In the genomic region with DNA sequence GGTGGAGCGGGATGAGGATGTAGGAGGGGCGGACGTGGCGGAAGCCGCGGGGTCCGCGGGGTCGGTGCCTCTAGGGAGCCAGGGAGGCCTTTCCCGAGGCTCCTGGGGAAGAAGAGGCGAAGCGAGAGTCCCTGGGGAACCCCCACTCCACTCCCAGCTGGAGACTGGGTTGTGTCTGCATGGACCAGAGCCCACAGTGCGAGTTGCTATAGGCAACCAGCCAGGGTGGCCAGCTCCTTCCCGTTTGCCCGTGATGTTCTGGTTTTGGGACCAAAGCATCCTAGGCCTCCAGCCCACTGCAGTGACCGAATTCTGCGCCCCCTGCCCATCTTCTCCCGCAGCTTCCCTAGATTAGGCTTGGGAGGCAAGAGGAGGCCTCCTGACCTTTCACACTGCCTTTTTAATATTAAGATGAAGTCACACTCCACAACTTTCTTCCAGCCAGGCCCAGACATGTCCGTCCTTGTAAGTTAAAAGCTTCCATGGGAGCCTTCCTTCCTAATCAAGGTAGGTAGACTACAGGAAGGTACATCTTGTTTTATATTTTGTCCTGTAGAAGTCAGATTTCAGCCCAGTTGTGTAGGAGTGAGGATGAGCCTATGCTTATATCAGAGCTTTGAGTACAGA, we compare ENCODE assay signal across 8 cellular contexts. TPM values are rescaled to one million over a fixed set of nuclear protein-coding genes. Genes with fewer than 3 reads are reported as not detected.
DNase-seq lines count a peak whose midpoint lies in the region; ATAC-seq and TF ChIP-seq lines count a peak whose summit lies in the region.

No MANE protein-coding gene starts in this region.

- H3K36me3 ChIP-seq in effector memory CD4-positive, alpha-beta T cell (ENCODE audit: control insufficient read depth, insufficient read depth, low read length): peaks cover 3% of the 10 kb centered on the region
- no peaks in the 10 kb centered on the region for H3K36me3 ChIP-seq in urinary bladder (ENCODE audit: insufficient read depth)

- no peak for TF ChIP-seq CTCF in RWPE1 (conservative IDR thresholded peaks at IDR 0.05; ENCODE audit: low read depth)

- H3K27me3 ChIP-seq in effector memory CD4-positive, alpha-beta T cell (replicated peaks; ENCODE audit: control insufficient read depth, insufficient read depth, low read length, poor library complexity, severe bottlenecking): no peaks in the 10 kb centered on the region
- no peaks in the 10 kb centered on the region for H3K27me3 ChIP-seq in mononuclear cell (ENCODE audit: insufficient read depth, low read length)

- ATAC-seq in GM18519 (IDR thresholded peaks at IDR 0.05; ENCODE audit: low FRiP score, unreplicated experiment) (peak; percentile 4), HG03135 (IDR thresholded peaks at IDR 0.05; ENCODE audit: unreplicated experiment) (peak; percentile 23)

- CTCF ChIA-PET in RWPE1 (lab: Yijun Ruan, JAX): interaction anchor here (0.7 to 1.8 kb wide), 4 partner anchors 48 to 222 kb away, joined by 3 to 6 read pairs (median 4); no protein-coding TSS in a partner anchor

- 2% methylated on average over 19 of the region's 19 CpGs for WGBS in urinary bladder

- POLR2A ChIA-PET in RWPE1 (lab: Yijun Ruan, JAX; ENCODE audit: low non-redundant PET): interaction anchor here (0.7 kb wide), 1 partner anchor 985 kb away, joined by 3 read pairs; no protein-coding TSS in a partner anchor

- H3K9me3 ChIP-seq in effector memory CD4-positive, alpha-beta T cell (ENCODE audit: control insufficient read depth, low read length): no peaks in the 10 kb centered on the region
- no peaks in the 10 kb centered on the region for H3K9me3 ChIP-seq in mononuclear cell (ENCODE audit: low read depth, low read length)

- DNase-seq in Ammon's horn (ENCODE audit: low spot score) (peak; percentile 71), RWPE1 (ENCODE audit: low spot score) (peak; percentile 30), H4 (ENCODE audit: low spot score) (no peak)
- peak in 1 of 3 donors; percentile 70 for DNase-seq in effector memory CD4-positive, alpha-beta T cell

- peak overlapping the region; percentile 60 for H3K4me3 ChIP-seq in effector memory CD4-positive, alpha-beta T cell (ENCODE audit: insufficient read depth, low read depth, low read length, poor library complexity, severe bottlenecking)
- H3K4me3 ChIP-seq in mononuclear cell (ENCODE audit: low read length) (peak overlapping the region; percentile 76), urinary bladder (ENCODE audit: low read depth, low read length) (peak overlapping the region; percentile 75)

- peaks cover 34% of the 10 kb centered on the region for H3K4me1 ChIP-seq in effector memory CD4-positive, alpha-beta T cell (ENCODE audit: control insufficient read depth, insufficient read depth, low read length, poor library complexity, severe bottlenecking)
- H3K4me1 ChIP-seq in mononuclear cell (ENCODE audit: insufficient read depth, low read length) (peaks cover 41% of the 10 kb centered on the region), urinary bladder (ENCODE audit: insufficient read depth) (no peaks in the 10 kb centered on the region)

- H3K27ac ChIP-seq in RWPE1 (peak overlapping the region; percentile 93), urinary bladder (ENCODE audit: low read depth) (peak overlapping the region; percentile 98)
- peak overlapping the region; percentile 97 for H3K27ac ChIP-seq in effector memory CD4-positive, alpha-beta T cell (ENCODE audit: insufficient read depth, low read length, poor library complexity, severe bottlenecking)

RNA-seq across cellular contexts. Expression of a gene that starts 0.5 kb away (rescaled TPM):
- total RNA-seq in mononuclear cell (58.6 TPM), urinary bladder (45.8 TPM)
- 54.1 TPM for polyA plus RNA-seq in urinary bladder
- total RNA-seq in H4 (2014; rRNA removed; shearing (Covaris generic)): 180 and 190 TPM in 2 replicates

RNA-seq across cellular contexts. Expression of a gene that starts 42.6 kb away (rescaled TPM):
- total RNA-seq in mononuclear cell: 35.9 TPM
- total RNA-seq in urinary bladder: 0.74 TPM
- polyA plus RNA-seq in urinary bladder: 0.41 TPM
- 1.2 and 2.7 TPM in 2 replicates for total RNA-seq in H4 (2014; rRNA removed; shearing (Covaris generic))

RNA-seq across cellular contexts. Expression of a gene that starts 43.0 kb away (rescaled TPM):
- total RNA-seq in mononuclear cell (18.5 TPM), urinary bladder (3.3 TPM)
- 2.9 TPM for polyA plus RNA-seq in urinary bladder
- total RNA-seq in H4 (2014; rRNA removed; shearing (Covaris generic)): 1.3 and 5.9 TPM in 2 replicates
